In the genomic region with DNA sequence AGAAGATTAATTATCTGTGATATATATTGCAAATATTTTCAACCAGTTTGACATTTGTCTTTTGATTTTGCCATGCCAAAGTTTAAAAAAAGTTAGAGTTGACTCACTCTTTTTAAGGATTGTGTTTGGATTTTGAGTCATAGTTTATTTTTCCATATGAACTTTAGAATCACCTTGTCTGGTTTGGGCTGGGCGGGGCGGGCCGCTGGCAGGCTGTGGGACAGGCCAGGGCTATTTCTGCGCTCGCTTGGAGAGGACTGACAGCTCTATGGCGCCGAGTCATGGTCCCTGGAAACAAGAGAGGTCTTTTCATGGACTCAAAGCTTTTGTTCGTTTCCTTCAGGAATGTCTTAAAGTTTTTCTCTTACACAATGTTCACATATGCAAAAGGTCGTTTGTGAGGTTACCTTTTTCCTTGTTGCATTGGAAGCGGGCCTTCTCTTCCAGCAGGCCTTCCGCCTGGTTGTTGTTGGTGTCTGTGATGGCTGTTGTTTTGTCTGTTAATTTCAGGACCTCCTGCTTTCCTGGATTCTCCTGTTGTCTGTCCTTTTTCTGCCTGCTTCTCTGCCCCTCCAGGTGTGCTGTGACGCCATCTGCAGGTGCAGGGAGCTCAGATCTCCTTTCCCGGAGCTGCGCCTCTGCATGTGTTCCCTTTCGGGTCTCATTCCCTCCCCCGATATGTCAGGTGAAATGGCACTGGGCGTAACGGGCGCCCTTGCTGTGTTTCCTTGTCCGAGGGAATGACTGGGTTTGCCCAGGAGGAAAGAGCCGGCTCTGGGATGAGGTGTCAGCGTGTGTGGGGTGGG, we compare ENCODE assay signal across 9 cellular contexts. TPM values are rescaled to one million over a fixed set of nuclear protein-coding genes. Genes with fewer than 3 reads are reported as not detected.
DNase-seq lines count a peak whose midpoint lies in the region; ATAC-seq lines count a peak whose summit lies in the region.
"Had no signal": no experiment of that assay in that cellular context is flagged by ENCODE, and none has a peak within 500 bp of the region (broad histone marks: within the 10 kb centered on the region; RNA-seq: fewer than 3 reads in every experiment).

No MANE protein-coding gene starts in this region.

- ATAC-seq in T-helper 17 cell (no peak), left cardiac atrium (peak; percentile 65 to 67), HG02642 (IDR thresholded peaks at IDR 0.05; ENCODE audit: poor library complexity, unreplicated experiment) (no peak)
- ATAC-seq: activated T-helper 17 cell treated with anti-CD3 and anti-CD28 coated beads, Interleukin-2, amount 50 U/mL, for 72 hours had no signal

- H3K9me3 ChIP-seq in T-helper 17 cell (ENCODE audit: control insufficient read depth, low read length, poor library complexity, severe bottlenecking) = no peaks in the 10 kb centered on the region

- intact Hi-C loops in left cardiac atrium (cut with DNase I) = loop anchor here in 1 of 2 donors (5.0 kb wide), 1 partner anchor 41 kb away; no protein-coding TSS in a partner anchor

- no peaks in the 10 kb centered on the region for H3K36me3 Mint-ChIP-seq in T-helper 17 cell (ENCODE audit: low read depth)

- H3K4me1 Mint-ChIP-seq in T-helper 17 cell = peaks cover 45% of the 10 kb centered on the region

- H3K4me3 Mint-ChIP-seq in T-helper 17 cell = peak overlapping the region; percentile 33
- H3K4me3 Mint-ChIP-seq: activated T-helper 17 cell treated with anti-CD3 and anti-CD28 coated beads, Interleukin-2, amount 50 U/mL, for 72 hours had no signal

- no peaks in the 10 kb centered on the region for H3K27me3 Mint-ChIP-seq in T-helper 17 cell
- H3K27me3 Mint-ChIP-seq: activated T-helper 17 cell treated with anti-CD3 and anti-CD28 coated beads, Interleukin-2, amount 50 U/mL, for 72 hours had no signal

- H3K27ac Mint-ChIP-seq in T-helper 17 cell = peak overlapping the region; percentile 39
- H3K27ac Mint-ChIP-seq: activated T-helper 17 cell treated with anti-CD3 and anti-CD28 coated beads, Interleukin-2, amount 50 U/mL, for 72 hours had no signal

- peak; percentile 31 for DNase-seq in H4 (ENCODE audit: low spot score)
- no peak for DNase-seq in T-helper 17 cell
- DNase-seq in left cardiac atrium = peak; percentile 64
- peak; percentile 34 for DNase-seq in renal cortical epithelial cell (ENCODE audit: low read depth)
- DNase-seq in NCI-H2171 treated with DMSO at 0.1 percent for 48 hours (lab: John Stamatoyannopoulos, UW) = no peak
- DNase-seq in SHP77 (lab: John Stamatoyannopoulos, UW) = no peak
- DNase-seq in superior temporal gyrus (ENCODE audit: extremely low spot score) = no peak

RNA-seq across cellular contexts. Expression of gene INPP5A, which starts 53.8 kb away (rescaled TPM):
- total RNA-seq in H4 (2014; rRNA removed; shearing (Covaris generic)) = 15.8 and 21.0 TPM in 2 replicates
- total RNA-seq in T-helper 17 cell = 10 to 100 TPM; 17.6 to 24.7 TPM
- 10 to 100 TPM; 74.4 to 95.3 TPM for total RNA-seq in left cardiac atrium
- 30.7 and 40.8 TPM in 2 replicates for total RNA-seq in renal cortical epithelial cell

Comparison
In these comparisons a context has a peak if more than half of its experiments do, and no peak if none do; other contexts are left out.
1. DNase-seq: peak in H4 (single experiment), left cardiac atrium (single experiment) and renal cortical epithelial cell (single experiment); none in T-helper 17 cell (0 of 3), NCI-H2171 treated with DMSO at 0.1 percent for 48 hours (single experiment), SHP77 (0 of 2) and superior temporal gyrus (single experiment).
2. ATAC-seq: peak in left cardiac atrium (2 of 2); none in T-helper 17 cell (single experiment) and HG02642 (single experiment).